9 cellular contexts compared by ENCODE assay signal in genomic region chr2:52810460-52810859, GRCh38.
DNase-seq lines count a peak whose midpoint lies in the region; ATAC-seq and TF ChIP-seq lines count a peak whose summit lies in the region.
"Had no signal": no experiment of that assay in that cellular context is flagged by ENCODE, and none has a peak within 500 bp of the region (broad histone marks: within the 10 kb centered on the region; RNA-seq: fewer than 3 reads in every experiment).

No MANE protein-coding gene starts in this region.

- H3K9ac ChIP-seq in HCT116 (ENCODE audit: low read length) = no peak overlapping the region

- intact Hi-C loops in HCT116 (cut with micrococcal nuclease) = loop anchor here (1.0 to 5.0 kb wide), 3 partner anchors 147 to 392 kb away; no protein-coding TSS in a partner anchor

- TF ChIP-seq POLR2A in HCT116 (IDR thresholded peaks at IDR 0.05; ENCODE audit: borderline replicate concordance, extremely low read depth, insufficient read depth, insufficient read length) = no peak

- peak; percentile 81 for TF ChIP-seq RAD21 in HCT116 (IDR thresholded peaks at IDR 0.05; ENCODE audit: low read depth)

- 30% methylated on average over 4 of the region's 4 CpGs for WGBS in hepatocyte (ENCODE audit: low lambda C conversion rate, missing lambda C conversion rate)

- no peak overlapping the region for H3K27ac Mint-ChIP-seq in activated naive CD4-positive, alpha-beta T cell treated with anti-CD3 and anti-CD28 coated beads, Interleukin-2, amount 50 U/mL, for 72 hours

- H3K27ac ChIP-seq in HCT116 (ENCODE audit: low read depth, low read length) = no peak overlapping the region
- no peak overlapping the region for H3K27ac ChIP-seq in hepatocyte
- H3K27ac ChIP-seq: SJSA1 had no signal

- H3K9me2 ChIP-seq in HCT116 (ENCODE audit: insufficient read depth) (0 out of 2 replicates have a peak, but pooled peaks cover 3% of the 10 kb centered on the region), hepatocyte (replicated peaks; ENCODE audit: insufficient read depth) (no peaks in the 10 kb centered on the region)

- H3K36me3 Mint-ChIP-seq in activated naive CD4-positive, alpha-beta T cell treated with anti-CD3 and anti-CD28 coated beads, Interleukin-2, amount 50 U/mL, for 72 hours = no peaks in the 10 kb centered on the region

- DNase-seq in AG10803 (ENCODE audit: low read depth) = peak; percentile 8
- DNase-seq in HCT116 (ENCODE audit: low read depth, low spot score) = peak; percentile 32
- DNase-seq in SK-MEL-5 (ENCODE audit: low read depth, low spot score) = peak; percentile 89
- DNase-seq in hepatocyte (ENCODE audit: low spot score) = peak; percentile 31
- no peak for DNase-seq in NCI-H2107 treated with DMSO at 0.1 percent for 48 hours (lab: John Stamatoyannopoulos, UW; ENCODE audit: unreplicated experiment)
- no peak for DNase-seq in activated naive CD4-positive, alpha-beta T cell treated with anti-CD3 and anti-CD28 coated beads, Interleukin-2, amount 50 U/mL, for 72 hours (ENCODE audit: low spot score in 2 of 2)
- no peak for DNase-seq in stimulated activated CD4-positive, alpha-beta T cell treated with anti-CD3 and anti-CD28 coated beads, Interleukin-4, amount 100 ng/mL, for 1 hour
- DNase-seq in SHP77 treated with DMSO at 0.1 percent for 48 hours (lab: John Stamatoyannopoulos, UW) = no peak

- H2AFZ ChIP-seq in HCT116 (ENCODE audit: low read depth, low read length, poor library complexity, severe bottlenecking) = peak overlapping the region; percentile 37
- no peak overlapping the region for H2AFZ ChIP-seq in hepatocyte

- BruUV-seq in HCT116 (replicated peaks; lab: Mats Ljungman, UMichigan) = no TSS peak

- CTCF ChIA-PET in HCT116 (lab: Charles Lee) = interaction anchor here (0.6 to 1.5 kb wide), 7 partner anchors 11 to 458 kb away, joined by 3 to 21 read pairs (median 6); no protein-coding TSS in a partner anchor

- RAD21 ChIA-PET in HCT116 (lab: Charles Lee; ENCODE audit: low non-redundant PET in 1 of 2, low total read pairs in 2 of 2, uncharacterized antibody in 2 of 2, unreplicated experiment in 2 of 2) = interaction anchor here (1.0 to 1.4 kb wide), 2 partner anchors 146 kb away, joined by 5 to 9 read pairs; no protein-coding TSS in a partner anchor

- POLR2A ChIA-PET in HCT116 (lab: Charles Lee) = interaction anchor here (0.5 kb wide), 1 partner anchor 22 kb away, joined by 4 read pairs; no protein-coding TSS in a partner anchor

- H3K27me3 ChIP-seq in HCT116 (ENCODE audit: insufficient read depth, low read length) (no peaks in the 10 kb centered on the region), hepatocyte (no peaks in the 10 kb centered on the region)
- H3K27me3 ChIP-seq: SJSA1 had no signal

- H3K9me3 Mint-ChIP-seq in activated naive CD4-positive, alpha-beta T cell treated with anti-CD3 and anti-CD28 coated beads, Interleukin-2, amount 50 U/mL, for 72 hours = peaks cover 0 to 13% of the 10 kb centered on the region in 2 donors

- H3K4me2 ChIP-seq in HCT116 (ENCODE audit: low read length) (no peak overlapping the region), hepatocyte (no peak overlapping the region)

- TF ChIP-seq CTCF in AG10803 (conservative IDR thresholded peaks at IDR 0.05; ENCODE audit: low read length) (peak; percentile 26; the same call in 1 of the 2 replicates), HCT116 (IDR thresholded peaks at IDR 0.05 in 2 of 3, conservative IDR thresholded peaks at IDR 0.05 in 1 of 3; ENCODE audit: borderline replicate concordance in 1 of 3, insufficient read depth in 1 of 3, low read depth in 2 of 3, low read length in 2 of 3) (peak; percentile 35 to 65 (median 49)), hepatocyte (IDR thresholded peaks at IDR 0.05; ENCODE audit: poor library complexity) (peak; percentile 45)

- H4K20me1 ChIP-seq in HCT116 (ENCODE audit: insufficient read depth) (no peaks in the 10 kb centered on the region), hepatocyte (ENCODE audit: insufficient read depth, poor library complexity, severe bottlenecking) (no peaks in the 10 kb centered on the region)

- peak; percentile 92 for ATAC-seq in HCT116
- ATAC-seq in activated naive CD4-positive, alpha-beta T cell treated with anti-CD3 and anti-CD28 coated beads, Interleukin-2, amount 50 U/mL, for 72 hours = no peak

- H3K36me3 ChIP-seq in HCT116 (ENCODE audit: control insufficient read depth in 1 of 2, insufficient read depth in 2 of 2, low read length in 2 of 2) (no peaks in the 10 kb centered on the region), hepatocyte (replicated peaks; ENCODE audit: insufficient read depth, low read depth) (no peaks in the 10 kb centered on the region)
- H3K36me3 ChIP-seq: SJSA1 had no signal

- H3K4me3 ChIP-seq in AG10803 (ENCODE audit: low read length) (no peak overlapping the region), HCT116 (replicated peaks in 1 of 2; ENCODE audit: low read depth in 1 of 2, low read length in 2 of 2) (no peak overlapping the region), hepatocyte (no peak overlapping the region)
- H3K4me3 ChIP-seq: SJSA1 had no signal

- H3K4me1 ChIP-seq in HCT116 (ENCODE audit: control insufficient read depth in 1 of 2, insufficient read depth in 2 of 2, low read length in 2 of 2) (no peaks in the 10 kb centered on the region), hepatocyte (ENCODE audit: insufficient read depth) (no peaks in the 10 kb centered on the region)
- H3K4me1 ChIP-seq: SJSA1 had no signal

- H3K79me2 ChIP-seq in HCT116 (ENCODE audit: insufficient read depth, low read length) (no peaks in the 10 kb centered on the region), hepatocyte (no peaks in the 10 kb centered on the region)

- in situ Hi-C loops in SK-MEL-5 (cut with HindIII; ENCODE audit: low pct_unique_long_range_greater_than_20kb, low sequenced_read_pairs) = no loop called here

- H3K9me3 ChIP-seq in HCT116 (ENCODE audit: control insufficient read depth in 1 of 2, insufficient read depth in 1 of 2, low read depth in 1 of 2, low read length in 2 of 2) (no peaks in the 10 kb centered on the region), hepatocyte (ENCODE audit: low read depth) (no peaks in the 10 kb centered on the region)
- H3K9me3 ChIP-seq: SJSA1 had no signal

TF ChIP-seq in HCT116, 20 proteins besides CTCF, POLR2A, EP300 and RAD21:
- TF ChIP-seq EGR1 (IDR thresholded peaks at IDR 0.05; ENCODE audit: low read depth) (no peak), ELF1 (IDR thresholded peaks at IDR 0.05; ENCODE audit: borderline replicate concordance, low read depth) (no peak), CBX3 (IDR thresholded peaks at IDR 0.05; ENCODE audit: low read depth) (0 out of 2 replicates have a peak, but pooled peaks have one; percentile 52), ATF3 (IDR thresholded peaks at IDR 0.05) (no peak), JUND (IDR thresholded peaks at IDR 0.05) (peak; percentile 15; the same call in 1 of the 2 replicates), EZH2 (IDR thresholded peaks at IDR 0.05) (no peak), EZH2phosphoT487 (IDR thresholded peaks at IDR 0.05; ENCODE audit: borderline replicate concordance) (no peak), SP1 (IDR thresholded peaks at IDR 0.05; ENCODE audit: low read depth) (no peak), CEBPB (IDR thresholded peaks at IDR 0.05; ENCODE audit: low read depth) (0 out of 2 replicates have a peak, but pooled peaks have one; percentile 25)

Comparison
In these comparisons a context has a peak if more than half of its experiments do, and no peak if none do; other contexts are left out.
1. DNase-seq: peak in AG10803 (single experiment), HCT116 (single experiment), SK-MEL-5 (single experiment) and hepatocyte (single experiment); none in NCI-H2107 treated with DMSO at 0.1 percent for 48 hours (single experiment), activated naive CD4-positive, alpha-beta T cell treated with anti-CD3 and anti-CD28 coated beads, Interleukin-2, amount 50 U/mL, for 72 hours (0 of 2), stimulated activated CD4-positive, alpha-beta T cell treated with anti-CD3 and anti-CD28 coated beads, Interleukin-4, amount 100 ng/mL, for 1 hour (single experiment) and SHP77 treated with DMSO at 0.1 percent for 48 hours (single experiment).
2. Peak in every context shown above with its lines, with median percentiles within 50 percentile points of each other: CTCF ChIP-seq.